27 cellular contexts compared by ENCODE assay signal in the genomic region with DNA sequence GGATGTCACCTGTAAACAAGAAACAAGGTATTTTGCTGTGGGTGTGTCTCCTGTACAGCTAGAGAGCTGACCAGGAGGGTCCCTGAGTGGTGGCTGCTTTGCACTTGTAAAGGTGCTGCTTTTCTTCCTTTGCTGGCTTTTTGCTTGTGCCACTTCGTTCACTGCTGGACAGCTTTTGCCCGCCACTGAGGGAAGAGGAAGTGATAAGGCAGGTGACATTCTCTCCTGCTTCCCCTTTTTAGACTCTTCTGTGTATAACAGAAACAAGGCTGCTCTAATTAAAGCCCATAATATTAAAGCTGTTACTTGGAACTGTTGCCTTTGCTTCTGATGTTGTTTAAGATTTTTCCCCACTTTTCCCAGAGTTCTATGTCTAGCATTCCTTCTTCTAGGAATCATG.
"Had no signal": no experiment of that assay in that cellular context is flagged by ENCODE, and none has a peak within 500 bp of the region (broad histone marks: within the 10 kb centered on the region; RNA-seq: fewer than 3 reads in every experiment).

No MANE protein-coding gene starts in this region.

- ATAC-seq: left colon; left lung; lower lobe of right lung; naive thymus-derived CD4-positive, alpha-beta T cell; natural killer cell treated with Interleukin-12 subunit alpha and Interleukin-12 subunit beta and Interleukin-15 and Interleukin-18, amount 100 ng/mL, for 72 hours; right lobe of liver; upper lobe of right lung had no signal

- H3K4me3 Mint-ChIP-seq: immature natural killer cell; mesothelial cell of epicardium; naive thymus-derived CD4-positive, alpha-beta T cell; natural killer cell treated with Interleukin-12 subunit alpha and Interleukin-12 subunit beta and Interleukin-15 and Interleukin-18, amount 100 ng/mL, for 72 hours; stimulated activated naive B cell treated with anti-CD40 and anti-IgM and Interleukin-4, amounts not matched to agents 10 μg/mL and 1 μg/mL and 100 μg/mL, for 72 hours; stimulated activated naive CD8-positive, alpha-beta T cell treated with anti-CD3 and anti-CD28 coated beads, Interleukin-15, Interleukin-2, amounts not matched to agents 100 ng/mL and 50 ng/mL, for 24 hours had no signal

- H3K27me3 ChIP-seq: left lung, ovary, right atrium auricular region, right lobe of liver, suprapubic skin, tibial artery, upper lobe of right lung had no signal

- H3K9me3 ChIP-seq: left lung, lower lobe of right lung, ovary, right atrium auricular region, right lobe of liver, suprapubic skin, thoracic aorta, tibial artery, upper lobe of right lung had no signal

- H3K4me2 ChIP-seq: smooth muscle cell had no signal

- DNase-seq: hypothalamus; immature natural killer cell; kidney; left colon; left lung; lower lobe of right lung; mammary epithelial cell; mesendoderm; naive thymus-derived CD4-positive, alpha-beta T cell; ovary; right lobe of liver; stimulated activated CD4-positive, alpha-beta T cell treated with anti-CD3 and anti-CD28 coated beads, Interleukin-1b, Interleukin-23, amount 100 ng/mL, for 48 hours; stimulated activated CD4-positive, alpha-beta T cell treated with anti-CD3 and anti-CD28 coated beads, Interleukin-2, amount 100 ng/mL, for 48 hours; stimulated activated CD4-positive, alpha-beta T cell treated with anti-CD3 and anti-CD28 coated beads, Interleukin-4, amount 100 ng/mL, for 4 hours; stimulated activated CD8-positive, alpha-beta memory T cell treated with anti-CD3 and anti-CD28 coated beads, Interleukin-4, amount 100 ng/mL, for 48 hours; stimulated activated naive B cell treated with anti-CD40 and anti-IgM and Interleukin-4, amounts not matched to agents 10 μg/mL and 1 μg/mL and 100 μg/mL, for 72 hours; tibial artery; trophoblast cell; upper lobe of right lung had no signal

- H3K36me3 ChIP-seq: left lung, lower lobe of right lung, ovary, right atrium auricular region, right lobe of liver, suprapubic skin, thoracic aorta, tibial artery, upper lobe of right lung had no signal

- H3K4me1 ChIP-seq: left lung, lower lobe of right lung, right atrium auricular region, right lobe of liver, suprapubic skin, upper lobe of right lung had no signal

- H3K27ac ChIP-seq: left lung, lower lobe of right lung, ovary, right atrium auricular region, right lobe of liver, suprapubic skin, thoracic aorta, tibial artery, upper lobe of right lung had no signal

- H3K27ac Mint-ChIP-seq: immature natural killer cell; mesothelial cell of epicardium; naive thymus-derived CD4-positive, alpha-beta T cell; natural killer cell treated with Interleukin-12 subunit alpha and Interleukin-12 subunit beta and Interleukin-15 and Interleukin-18, amount 100 ng/mL, for 72 hours; progenitor cell of endocrine pancreas; stimulated activated naive B cell treated with anti-CD40 and anti-IgM and Interleukin-4, amounts not matched to agents 10 μg/mL and 1 μg/mL and 100 μg/mL, for 72 hours; stimulated activated naive CD8-positive, alpha-beta T cell treated with anti-CD3 and anti-CD28 coated beads, Interleukin-15, Interleukin-2, amounts not matched to agents 100 ng/mL and 50 ng/mL, for 24 hours had no signal

- H3K4me1 Mint-ChIP-seq: immature natural killer cell; mesothelial cell of epicardium; naive thymus-derived CD4-positive, alpha-beta T cell; stimulated activated naive B cell treated with anti-CD40 and anti-IgM and Interleukin-4, amounts not matched to agents 10 μg/mL and 1 μg/mL and 100 μg/mL, for 72 hours had no signal

- H3K36me3 Mint-ChIP-seq: immature natural killer cell; mesothelial cell of epicardium; naive thymus-derived CD4-positive, alpha-beta T cell; natural killer cell treated with Interleukin-12 subunit alpha and Interleukin-12 subunit beta and Interleukin-15 and Interleukin-18, amount 100 ng/mL, for 72 hours; stimulated activated naive B cell treated with anti-CD40 and anti-IgM and Interleukin-4, amounts not matched to agents 10 μg/mL and 1 μg/mL and 100 μg/mL, for 72 hours had no signal

- H3K9me3 Mint-ChIP-seq: immature natural killer cell; mesothelial cell of epicardium; natural killer cell treated with Interleukin-12 subunit alpha and Interleukin-12 subunit beta and Interleukin-15 and Interleukin-18, amount 100 ng/mL, for 72 hours; stimulated activated naive CD8-positive, alpha-beta T cell treated with anti-CD3 and anti-CD28 coated beads, Interleukin-15, Interleukin-2, amounts not matched to agents 100 ng/mL and 50 ng/mL, for 24 hours had no signal

- H3K4me3 ChIP-seq: left lung, lower lobe of right lung, ovary, right atrium auricular region, right lobe of liver, smooth muscle cell, suprapubic skin, thoracic aorta, tibial artery, upper lobe of right lung had no signal
